ENCODE assay signal across 11 cellular contexts in the genomic region with DNA sequence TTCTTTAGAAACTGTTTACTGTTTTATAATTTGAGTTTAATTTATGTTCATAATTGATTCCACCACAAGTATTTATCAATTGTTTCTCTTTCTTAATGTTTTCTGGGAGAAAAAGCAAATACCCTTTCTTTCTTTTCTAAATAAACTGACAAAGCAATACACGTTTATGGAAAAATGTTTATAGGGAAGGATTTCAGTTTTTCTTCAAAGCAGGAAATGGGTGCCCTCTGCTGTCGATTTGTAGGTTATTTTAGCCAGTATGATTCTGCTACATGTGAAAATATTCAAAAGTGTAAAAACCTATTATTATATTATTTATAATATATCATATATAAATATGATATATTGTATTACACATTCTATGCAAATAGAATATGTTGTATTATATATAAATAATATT.
DNase-seq lines count a peak whose midpoint lies in the region; ATAC-seq and TF ChIP-seq lines count a peak whose summit lies in the region.
"Had no signal": no experiment of that assay in that cellular context is flagged by ENCODE, and none has a peak within 500 bp of the region (broad histone marks: within the 10 kb centered on the region; RNA-seq: fewer than 3 reads in every experiment).

No MANE protein-coding gene starts in this region.

- H3K27me3 ChIP-seq in SK-N-SH (ENCODE audit: insufficient read depth), result no peaks in the 10 kb centered on the region
- no peaks in the 10 kb centered on the region for H3K27me3 ChIP-seq in Peyer's patch
- no peaks in the 10 kb centered on the region for H3K27me3 ChIP-seq in transverse colon

- no peak overlapping the region for H3K9ac ChIP-seq in SK-N-SH

- no peaks in the 10 kb centered on the region for H3F3A ChIP-seq in SK-N-SH (replicated peaks; ENCODE audit: insufficient read depth)

- H2AFZ ChIP-seq in SK-N-SH (ENCODE audit: low read depth), result no peak overlapping the region

- intact Hi-C loops in transverse colon (cut with DNase I; ENCODE audit: low total_unique reads), result no loop called here

- H3K36me3 ChIP-seq in SK-N-SH (replicated peaks in 1 of 2; ENCODE audit: control insufficient read depth in 1 of 2, insufficient read depth in 2 of 2, low read length in 1 of 2), result no peaks in the 10 kb centered on the region
- H3K36me3 ChIP-seq in Peyer's patch, result no peaks in the 10 kb centered on the region
- H3K36me3 ChIP-seq in transverse colon, result no peaks in the 10 kb centered on the region

- H3K4me3 ChIP-seq in SK-N-SH (ENCODE audit: low read depth in 2 of 2, low read length in 1 of 2) (no peak overlapping the region), Peyer's patch (no peak overlapping the region), fibroblast of the aortic adventitia (ENCODE audit: low read depth, low read length) (no peak overlapping the region), transverse colon (no peak overlapping the region)

- ATAC-seq in SK-N-SH treated with all-trans-retinoic acid at 6 μM for 48 hours (no peak), GM21529 (IDR thresholded peaks at IDR 0.05; ENCODE audit: unreplicated experiment) (no peak)

- no peaks in the 10 kb centered on the region for H4K20me1 ChIP-seq in SK-N-SH (ENCODE audit: insufficient read depth)

- WGBS in SK-N-SH (ENCODE audit: low lambda C conversion rate), result under 1% methylated on average over 2 of the region's 2 CpGs
- WGBS in transverse colon (ENCODE audit: low coverage in 1 of 2), 2 donors, result 3 to 5% methylated on average over 2 of the region's 2 CpGs

- H3K4me2 ChIP-seq in SK-N-SH, result no peak overlapping the region

- CTCF ChIA-PET in SK-N-SH (lab: Yijun Ruan, JAX), result interaction anchor here (0.7 to 6.3 kb wide), 3 partner anchors 12 to 1250 kb away, joined by 3 to 55 read pairs (median 4); no protein-coding TSS in a partner anchor

- TF ChIP-seq CTCF in SK-N-SH (IDR thresholded peaks at IDR 0.05) (peak; percentile 52), Peyer's patch (IDR thresholded peaks at IDR 0.05) (peak in 4 of 6 experiments; percentile 15 to 46 (median 28)), fibroblast of the aortic adventitia (IDR thresholded peaks at IDR 0.05; ENCODE audit: insufficient read depth, low read length) (no peak), transverse colon (IDR thresholded peaks at IDR 0.05) (peak in 4 of 5 experiments; percentile 18 to 36 (median 24))

- POLR2A ChIA-PET in SK-N-SH (lab: Yijun Ruan, JAX), result no interaction called here

- TF ChIP-seq POLR2A in Peyer's patch (IDR thresholded peaks at IDR 0.05) (no peak), transverse colon (IDR thresholded peaks at IDR 0.05) (no peak)

- H3K79me2 ChIP-seq in SK-N-SH (ENCODE audit: insufficient read depth), result no peaks in the 10 kb centered on the region

- peak; percentile 80 for TF ChIP-seq RAD21 in SK-N-SH (IDR thresholded peaks at IDR 0.05; ENCODE audit: low read length)

- in situ Hi-C loops in transverse colon (cut with MboI; ENCODE audit: low pct_ligation_motif_present in 1 of 4, low pct_unique_long_range_greater_than_20kb in 1 of 4, low sequenced_read_pairs in 3 of 4), result loop anchor here in 2 of 4 donors (25.0 kb wide), 2 partner anchors 1152 to 1177 kb away; no protein-coding TSS in a partner anchor

- H3K4me1 ChIP-seq in SK-N-SH (ENCODE audit: control insufficient read depth in 1 of 2, insufficient read depth in 2 of 2, low read depth in 1 of 2, low read length in 1 of 2) (no peaks in the 10 kb centered on the region), Peyer's patch (no peaks in the 10 kb centered on the region), transverse colon (no peaks in the 10 kb centered on the region)

- DNase-seq in SK-N-SH (peak; percentile 7), Peyer's patch (no peak), fibroblast of the aortic adventitia (ENCODE audit: low read depth) (peak; percentile 25), transverse colon (no peak), cerebellar nuclear complex (lab: John Stamatoyannopoulos, UW) (no peak)
- DNase-seq in stimulated activated CD8-positive, alpha-beta memory T cell treated with anti-CD3 and anti-CD28 coated beads, Interleukin-4, amount 100 ng/mL, for 48 hours, result no peak
- DNase-seq: activated CD4-positive, CD25-positive, alpha-beta regulatory T cell; C1 segment of cervical spinal cord; central memory CD4-positive, alpha-beta T cell had no signal

- TF ChIP-seq EP300 in SK-N-SH (IDR thresholded peaks at IDR 0.05; ENCODE audit: borderline replicate concordance in 1 of 2, low read depth in 1 of 2, low read length in 1 of 2), result no peak
- no peak for TF ChIP-seq EP300 in transverse colon (IDR thresholded peaks at IDR 0.05; ENCODE audit: low read depth)

- no peaks in the 10 kb centered on the region for H3K9me2 ChIP-seq in SK-N-SH

- H3K27ac ChIP-seq in SK-N-SH (ENCODE audit: low read depth in 2 of 2, low read length in 1 of 2) (no peak overlapping the region), Peyer's patch (no peak overlapping the region), transverse colon (no peak overlapping the region)

- H3K9me3 ChIP-seq in SK-N-SH (no peaks in the 10 kb centered on the region), Peyer's patch (no peaks in the 10 kb centered on the region), transverse colon (no peaks in the 10 kb centered on the region)

TF ChIP-seq in SK-N-SH, 30 proteins besides CTCF, POLR2A, EP300 and RAD21:
- TF ChIP-seq, protein P1, sequence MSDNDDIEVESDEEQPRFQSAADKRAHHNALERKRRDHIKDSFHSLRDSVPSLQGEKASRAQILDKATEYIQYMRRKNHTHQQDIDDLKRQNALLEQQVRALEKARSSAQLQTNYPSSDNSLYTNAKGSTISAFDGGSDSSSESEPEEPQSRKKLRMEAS (IDR thresholded peaks at IDR 0.05; ENCODE audit: low read depth), result no peak
- peak; percentile 60 for TF ChIP-seq SMC3 (IDR thresholded peaks at IDR 0.05; ENCODE audit: low read depth, low read length)
TF ChIP-seq in SK-N-SH: peak in this region for 1.

TF ChIP-seq in SK-N-SH treated with all-trans-retinoic acid at 6 μM for 48 hours, 23 proteins besides CTCF, POLR2A, EP300 and RAD21:
- no peak for TF ChIP-seq RARB (CRISPR knock-in tag; IDR thresholded peaks at IDR 0.05)
- TF ChIP-seq TCF4 (CRISPR knock-in tag; IDR thresholded peaks at IDR 0.05; ENCODE audit: borderline replicate concordance), result no peak
- no peak for TF ChIP-seq PPARA (CRISPR knock-in tag; IDR thresholded peaks at IDR 0.05; ENCODE audit: borderline replicate concordance)

Comparison
In these comparisons a context has a peak if more than half of its experiments do, and no peak if none do; other contexts are left out.
1. DNase-seq: peak in SK-N-SH (single experiment) and fibroblast of the aortic adventitia (single experiment); none in Peyer's patch (0 of 3), transverse colon (single experiment), stimulated activated CD8-positive, alpha-beta memory T cell treated with anti-CD3 and anti-CD28 coated beads, Interleukin-4, amount 100 ng/mL, for 48 hours (single experiment) and cerebellar nuclear complex (0 of 2).